8 cellular contexts compared by ENCODE assay signal in genomic region chr12:95217377-95218163, GRCh38. TPM values are rescaled to one million over a fixed set of nuclear protein-coding genes. Genes with fewer than 3 reads are reported as not detected.
DNase-seq lines count a peak whose midpoint lies in the region; ATAC-seq lines count a peak whose summit lies in the region.

TSS of gene FGD6 (minus strand) at chr12:95217467. CDS start at chr12:95217240, 227 bp downstream.
A gene with protein sequence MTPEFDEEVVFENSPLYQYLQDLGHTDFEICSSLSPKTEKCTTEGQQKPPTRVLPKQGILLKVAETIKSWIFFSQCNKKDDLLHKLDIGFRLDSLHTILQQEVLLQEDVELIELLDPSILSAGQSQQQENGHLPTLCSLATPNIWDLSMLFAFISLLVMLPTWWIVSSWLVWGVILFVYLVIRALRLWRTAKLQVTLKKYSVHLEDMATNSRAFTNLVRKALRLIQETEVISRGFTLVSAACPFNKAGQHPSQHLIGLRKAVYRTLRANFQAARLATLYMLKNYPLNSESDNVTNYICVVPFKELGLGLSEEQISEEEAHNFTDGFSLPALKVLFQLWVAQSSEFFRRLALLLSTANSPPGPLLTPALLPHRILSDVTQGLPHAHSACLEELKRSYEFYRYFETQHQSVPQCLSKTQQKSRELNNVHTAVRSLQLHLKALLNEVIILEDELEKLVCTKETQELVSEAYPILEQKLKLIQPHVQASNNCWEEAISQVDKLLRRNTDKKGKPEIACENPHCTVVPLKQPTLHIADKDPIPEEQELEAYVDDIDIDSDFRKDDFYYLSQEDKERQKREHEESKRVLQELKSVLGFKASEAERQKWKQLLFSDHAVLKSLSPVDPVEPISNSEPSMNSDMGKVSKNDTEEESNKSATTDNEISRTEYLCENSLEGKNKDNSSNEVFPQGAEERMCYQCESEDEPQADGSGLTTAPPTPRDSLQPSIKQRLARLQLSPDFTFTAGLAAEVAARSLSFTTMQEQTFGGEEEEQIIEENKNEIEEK (plus strand): TSS chr12:95217807. CDS start chr12:95217851, 44 bp downstream.

- ATAC-seq in activated T-helper 17 cell treated with anti-CD3 and anti-CD28 coated beads, Interleukin-2, amount 50 U/mL, for 72 hours (replicated peaks), result peak; percentile 94
- peak; percentile 87 for ATAC-seq in naive B cell (ENCODE audit: low read depth in 2 of 2)
- ATAC-seq in stimulated activated memory B cell treated with anti-CD40 and anti-IgM and Interleukin-4, amounts not matched to agents 10 μg/mL and 1 μg/mL and 100 μg/mL, for 72 hours, result peak; percentile 98

- H4K20me1 ChIP-seq in GM23248 (ENCODE audit: insufficient read depth), result no peaks in the 10 kb centered on the region

- in situ Hi-C loops in GM23248 (cut with MboI), result no loop called here

- peak within 1 kb of the TSS; percentile 99 for H3K4me2 ChIP-seq in GM23248 (ENCODE audit: unreplicated experiment)

- peak within 1 kb of the TSS; percentile 85 for H3K9ac ChIP-seq in GM23248

- peaks cover 16% of the 10 kb centered on the region for H3F3A ChIP-seq in GM23248 (ENCODE audit: insufficient read depth)

- H3K9me3 Mint-ChIP-seq in activated T-helper 17 cell treated with anti-CD3 and anti-CD28 coated beads, Interleukin-2, amount 50 U/mL, for 72 hours, result no peaks in the 10 kb centered on the region
- H3K9me3 Mint-ChIP-seq in naive B cell, result no peaks in the 10 kb centered on the region
- no peaks in the 10 kb centered on the region for H3K9me3 Mint-ChIP-seq in stimulated activated memory B cell treated with anti-CD40 and anti-IgM and Interleukin-4, amounts not matched to agents 10 μg/mL and 1 μg/mL and 100 μg/mL, for 72 hours

- H3K27ac ChIP-seq in GM23248, result peak within 1 kb of the TSS; percentile 83

- DNase-seq in EH (ENCODE audit: low read depth) (peak; percentile 99), GM23248 (peak; percentile 100), Kasumi-1 (lab: John Stamatoyannopoulos, UW) (peak; percentile 98 to 99), RKO (ENCODE audit: low spot score) (peak; percentile 98), fibroblast of gingiva (ENCODE audit: low read depth) (peak; percentile 99), naive B cell (peak; percentile 98)

- peaks cover 20% of the 10 kb centered on the region for H3K4me1 ChIP-seq in GM23248 (ENCODE audit: insufficient read depth)

- H3K4me1 Mint-ChIP-seq in activated T-helper 17 cell treated with anti-CD3 and anti-CD28 coated beads, Interleukin-2, amount 50 U/mL, for 72 hours, result peaks cover 20% of the 10 kb centered on the region
- peaks cover 21 to 40% (median 30%) of the 10 kb centered on the region in 3 donors for H3K4me1 Mint-ChIP-seq in naive B cell
- peaks cover 33% of the 10 kb centered on the region for H3K4me1 Mint-ChIP-seq in stimulated activated memory B cell treated with anti-CD40 and anti-IgM and Interleukin-4, amounts not matched to agents 10 μg/mL and 1 μg/mL and 100 μg/mL, for 72 hours

- H3K9me2 ChIP-seq in GM23248 (ENCODE audit: insufficient read depth), result no peaks in the 10 kb centered on the region

- no peaks in the 10 kb centered on the region for H3K9me3 ChIP-seq in GM23248 (ENCODE audit: low read depth)

- peaks cover 89% of the 10 kb centered on the region for H3K79me2 ChIP-seq in GM23248 (ENCODE audit: insufficient read depth)

- peak within 1 kb of the TSS; percentile 95 for H3K4me3 Mint-ChIP-seq in activated T-helper 17 cell treated with anti-CD3 and anti-CD28 coated beads, Interleukin-2, amount 50 U/mL, for 72 hours
- peak within 1 kb of the TSS; percentile 92 to 100 (median 96) for H3K4me3 Mint-ChIP-seq in naive B cell
- H3K4me3 Mint-ChIP-seq in stimulated activated memory B cell treated with anti-CD40 and anti-IgM and Interleukin-4, amounts not matched to agents 10 μg/mL and 1 μg/mL and 100 μg/mL, for 72 hours, result peak within 1 kb of the TSS; percentile 96

- H2AFZ ChIP-seq in GM23248, result peak within 1 kb of the TSS; percentile 94

- no peaks in the 10 kb centered on the region for H3K27me3 ChIP-seq in GM23248 (replicated peaks; ENCODE audit: insufficient read depth)

- H3K36me3 Mint-ChIP-seq in activated T-helper 17 cell treated with anti-CD3 and anti-CD28 coated beads, Interleukin-2, amount 50 U/mL, for 72 hours (ENCODE audit: low read depth), result peaks cover 28% of the 10 kb centered on the region
- peaks cover 0 to 7% of the 10 kb centered on the region in 2 donors for H3K36me3 Mint-ChIP-seq in naive B cell
- H3K36me3 Mint-ChIP-seq in stimulated activated memory B cell treated with anti-CD40 and anti-IgM and Interleukin-4, amounts not matched to agents 10 μg/mL and 1 μg/mL and 100 μg/mL, for 72 hours, result no peaks in the 10 kb centered on the region

- 1% methylated on average over 58 to 75 of the region's 76 CpGs for WGBS in GM23248 (ENCODE audit: low coverage in 1 of 2, low lambda C conversion rate in 2 of 2, missing lambda C conversion rate in 2 of 2), 2 experiments

- no peaks in the 10 kb centered on the region for H3K36me3 ChIP-seq in GM23248 (ENCODE audit: low read depth)

- peaks cover 3% of the 10 kb centered on the region for H3K27me3 Mint-ChIP-seq in activated T-helper 17 cell treated with anti-CD3 and anti-CD28 coated beads, Interleukin-2, amount 50 U/mL, for 72 hours
- H3K27me3 Mint-ChIP-seq in naive B cell, result no peaks in the 10 kb centered on the region
- H3K27me3 Mint-ChIP-seq in stimulated activated memory B cell treated with anti-CD40 and anti-IgM and Interleukin-4, amounts not matched to agents 10 μg/mL and 1 μg/mL and 100 μg/mL, for 72 hours, result no peaks in the 10 kb centered on the region

- H3K4me3 ChIP-seq in GM23248, result peak within 1 kb of the TSS; percentile 90

- peak within 1 kb of the TSS; percentile 98 for H3K27ac Mint-ChIP-seq in activated T-helper 17 cell treated with anti-CD3 and anti-CD28 coated beads, Interleukin-2, amount 50 U/mL, for 72 hours
- H3K27ac Mint-ChIP-seq in naive B cell, result peak within 1 kb of the TSS; percentile 87 to 99 (median 94)
- peak within 1 kb of the TSS; percentile 89 for H3K27ac Mint-ChIP-seq in stimulated activated memory B cell treated with anti-CD40 and anti-IgM and Interleukin-4, amounts not matched to agents 10 μg/mL and 1 μg/mL and 100 μg/mL, for 72 hours

RNA-seq across cellular contexts. Expression of gene FGD6, which starts in this region (rescaled TPM):
- total RNA-seq in GM23248 (2014; rRNA removed; shearing (Covaris generic)), result 5.9 and 6.4 TPM in 2 replicates
- polyA plus RNA-seq in GM23248 (2016; fragmentation: Nextera tagmentation; extraction: Ambion mirVana), result 3.0 and 3.2 TPM in 2 replicates
- 1 to 10 TPM; 1.4 to 2.6 TPM for total RNA-seq in activated T-helper 17 cell treated with anti-CD3 and anti-CD28 coated beads, Interleukin-2, amount 50 U/mL, for 72 hours
- under 1 TPM in 4 of 6 donors, not detected in 2; 0.05 to 0.81 (median 0.61) TPM for polyA plus RNA-seq in naive B cell (ENCODE audit: low read depth in 6 of 6)

RNA-seq across cellular contexts. Expression of the second gene that starts in this region (rescaled TPM):
- 40.2 and 49.6 TPM in 2 replicates for total RNA-seq in GM23248 (2014; rRNA removed; shearing (Covaris generic))
- polyA plus RNA-seq in GM23248 (2016; fragmentation: Nextera tagmentation; extraction: Ambion mirVana) (36.3 and 36.9 TPM in 2 replicates), naive B cell (ENCODE audit: low read depth in 6 of 6) (10 to 100 TPM; 15.1 to 24.6 (median 20.6) TPM)
- total RNA-seq in activated T-helper 17 cell treated with anti-CD3 and anti-CD28 coated beads, Interleukin-2, amount 50 U/mL, for 72 hours, result 10 to 100 TPM; 42.9 to 49.3 TPM

Comparison
In these comparisons a context has a peak if more than half of its experiments do, and no peak if none do; other contexts are left out.
1. Peak in every context shown above with its lines: DNase-seq, ATAC-seq, H3K4me3 ChIP-seq and H3K27ac ChIP-seq.